In the genomic region with DNA sequence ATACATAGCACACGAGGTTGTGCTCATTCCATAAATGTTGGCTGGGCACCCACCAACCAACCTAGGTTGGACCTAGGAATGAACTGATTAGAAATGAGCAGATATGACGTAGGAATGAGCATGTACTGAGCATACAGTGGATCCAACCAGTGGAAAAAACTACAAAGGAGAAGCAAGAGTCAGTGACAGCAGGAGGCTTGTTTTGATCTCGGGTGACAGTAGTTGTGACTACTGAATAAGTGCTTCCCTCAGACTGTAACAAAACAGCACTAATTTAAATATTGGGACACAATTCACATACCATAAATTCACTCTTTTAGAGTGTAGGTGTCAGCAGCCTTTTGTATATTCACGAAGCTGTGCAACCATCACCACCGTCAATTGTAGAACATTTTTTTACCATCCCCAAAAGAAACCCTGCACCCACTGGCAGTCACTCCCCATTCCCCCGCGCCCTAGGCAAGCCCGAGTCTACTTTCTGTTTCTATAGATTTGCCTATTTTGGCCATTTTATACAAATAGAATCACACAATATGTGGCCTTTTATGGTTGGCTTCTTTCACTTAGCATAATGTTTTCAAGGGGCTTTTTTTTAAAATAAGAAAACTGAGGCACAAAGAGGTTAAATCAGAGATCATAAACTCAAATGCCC, we compare ENCODE assay signal across 16 cellular contexts. TPM values are rescaled to one million over a fixed set of nuclear protein-coding genes. Genes with fewer than 3 reads are reported as not detected.
DNase-seq lines count a peak whose midpoint lies in the region; ATAC-seq lines count a peak whose summit lies in the region.
"Had no signal": no experiment of that assay in that cellular context is flagged by ENCODE, and none has a peak within 500 bp of the region (broad histone marks: within the 10 kb centered on the region; RNA-seq: fewer than 3 reads in every experiment).

No MANE protein-coding gene starts in this region.

- H3K4me1 Mint-ChIP-seq in T-helper 17 cell: peaks cover 15% of the 10 kb centered on the region

- no peaks in the 10 kb centered on the region for H3K27me3 Mint-ChIP-seq in T-helper 17 cell
- H3K27me3 Mint-ChIP-seq: effector memory CD8-positive, alpha-beta T cell; naive B cell had no signal

- no peak overlapping the region for H3K4me3 Mint-ChIP-seq in T-helper 17 cell
- H3K4me3 Mint-ChIP-seq: effector memory CD8-positive, alpha-beta T cell had no signal

- no peak for DNase-seq in T-helper 17 cell
- no peak for DNase-seq in NCI-H1436 (lab: John Stamatoyannopoulos, UW)
- DNase-seq in hepatic stellate cell (ENCODE audit: low spot score): no peak
- DNase-seq in NCI-H1417 treated with DMSO at 0.1 percent for 48 hours (lab: John Stamatoyannopoulos, UW): no peak
- DNase-seq in left lobe of liver (ENCODE audit: low spot score): no peak
- DNase-seq: activated T-cell treated with anti-CD3 and anti-CD28 coated beads, Interleukin-2, amount 50 U/mL, for 48 hours; effector memory CD8-positive, alpha-beta T cell; foreskin melanocyte; KBM-7; naive B cell; sigmoid colon had no signal

- peak overlapping the region; percentile 41 for H3K27ac Mint-ChIP-seq in T-helper 17 cell
- H3K27ac Mint-ChIP-seq: effector memory CD8-positive, alpha-beta T cell had no signal

- H3K9me3 ChIP-seq in T-helper 17 cell (ENCODE audit: control insufficient read depth, low read length, poor library complexity, severe bottlenecking): no peaks in the 10 kb centered on the region
- H3K9me3 ChIP-seq: BLaER1, sigmoid colon had no signal

- no peaks in the 10 kb centered on the region for H3K36me3 Mint-ChIP-seq in T-helper 17 cell (ENCODE audit: low read depth)
- H3K36me3 Mint-ChIP-seq: naive B cell had no signal

- peak; percentile 49 for ATAC-seq in GM18858 (IDR thresholded peaks at IDR 0.05; ENCODE audit: unreplicated experiment)
- peak; percentile 43 for ATAC-seq in GM21515 (IDR thresholded peaks at IDR 0.05; ENCODE audit: unreplicated experiment)
- peak; percentile 40 for ATAC-seq in HG03103 (IDR thresholded peaks at IDR 0.05; ENCODE audit: low read depth, unreplicated experiment)
- no peak for ATAC-seq in T-helper 17 cell
- ATAC-seq in left lobe of liver: no peak
- ATAC-seq: activated CD4-positive, CD25-positive, alpha-beta regulatory T cell treated with anti-CD3 and anti-CD28 coated beads, Interleukin-2, amount 50 U/mL, for 24 hours; effector memory CD8-positive, alpha-beta T cell had no signal

RNA-seq across cellular contexts. Expression of a gene that starts 7.0 kb away (rescaled TPM):
- total RNA-seq in T-helper 17 cell: 10 to 100 TPM; 36.7 to 38.4 TPM
- total RNA-seq in left lobe of liver: 17.3 TPM

Comparison
In these comparisons a context has a peak if more than half of its experiments do, and no peak if none do; other contexts are left out.
1. ATAC-seq: peak in GM18858 (single experiment), GM21515 (single experiment) and HG03103 (single experiment); none in T-helper 17 cell (single experiment) and left lobe of liver (single experiment).